In the genomic region with DNA sequence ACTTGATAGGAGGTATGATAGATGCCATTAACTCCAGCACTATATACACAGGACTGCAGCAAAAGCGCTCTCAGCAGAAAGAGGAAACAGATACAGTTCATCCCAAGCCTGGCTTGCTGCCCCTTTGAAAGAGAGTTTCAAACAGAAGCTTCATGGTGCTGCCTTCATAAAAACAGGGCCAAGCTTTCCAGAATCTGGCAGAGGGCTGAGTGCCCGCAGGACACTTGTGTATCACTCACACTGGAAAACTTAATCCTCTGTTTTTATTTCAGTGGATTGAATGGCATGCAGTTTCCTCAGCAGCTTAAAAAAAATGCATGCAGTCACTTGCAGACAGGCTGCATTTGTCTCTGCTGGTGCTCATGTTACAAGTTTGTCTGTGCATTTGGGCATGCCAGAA, we compare ENCODE assay signal across 12 cellular contexts. TPM values are rescaled to one million over a fixed set of nuclear protein-coding genes. Genes with fewer than 3 reads are reported as not detected.
DNase-seq lines count a peak whose midpoint lies in the region; ATAC-seq and TF ChIP-seq lines count a peak whose summit lies in the region.
"Had no signal": no experiment of that assay in that cellular context is flagged by ENCODE, and none has a peak within 500 bp of the region (broad histone marks: within the 10 kb centered on the region; RNA-seq: fewer than 3 reads in every experiment).

No MANE protein-coding gene starts in this region.

- H3K4me3 ChIP-seq in ACC112 (ENCODE audit: low read depth, low read length) (no peak overlapping the region), choroid plexus epithelial cell (ENCODE audit: low read depth, low read length) (no peak overlapping the region)

- H3K27ac ChIP-seq in ACC112 (ENCODE audit: low read depth, low read length), result peak overlapping the region; percentile 96
- H3K27ac ChIP-seq: C4-2B had no signal

- no peak for TF ChIP-seq CTCF in choroid plexus epithelial cell (conservative IDR thresholded peaks at IDR 0.05; ENCODE audit: low read depth, low read length)

- no peak overlapping the region for H2AFZ ChIP-seq in ACC112 (ENCODE audit: low read length, unreplicated experiment)

- peak; percentile 92 for DNase-seq in M059J (ENCODE audit: low read depth)
- DNase-seq in choroid plexus epithelial cell (ENCODE audit: low read depth), result peak; percentile 45
- DNase-seq in myocyte (ENCODE audit: low read depth), result peak; percentile 95
- no peak for DNase-seq in LoVo (ENCODE audit: low spot score)
- no peak for DNase-seq in NCI-H2081 treated with DMSO at 0.1 percent for 48 hours (lab: John Stamatoyannopoulos, UW)
- DNase-seq in T-helper 1 cell, result no peak
- DNase-seq: activated gamma-delta T cell treated with Interleukin-2 at 50 U/mL for 16 hours; NCI-H1417 treated with DMSO at 0.1 percent for 48 hours; stimulated activated naive CD8-positive, alpha-beta T cell treated with anti-CD3 and anti-CD28 coated beads, Interleukin-15, Interleukin-2, amounts not matched to agents 100 U/mL and 50 U/mL, for 24 hours had no signal

- H3K4me1 ChIP-seq in ACC112 (ENCODE audit: control insufficient read depth, insufficient read depth, low read length, unreplicated experiment), result peaks cover 84% of the 10 kb centered on the region

- H3K27me3 ChIP-seq in ACC112 (ENCODE audit: insufficient read depth, low read length), result no peaks in the 10 kb centered on the region

- ATAC-seq in GM19351 (IDR thresholded peaks at IDR 0.05; ENCODE audit: unreplicated experiment), result no peak
- ATAC-seq: stimulated activated naive CD8-positive, alpha-beta T cell treated with anti-CD3 and anti-CD28 coated beads, Interleukin-15, Interleukin-2, amounts not matched to agents 100 U/mL and 50 U/mL, for 24 hours had no signal

- H3K36me3 ChIP-seq in ACC112 (ENCODE audit: insufficient read depth, low read length), result no peaks in the 10 kb centered on the region

- no peaks in the 10 kb centered on the region for H3K79me2 ChIP-seq in ACC112 (ENCODE audit: control insufficient read depth, insufficient read depth, low read length, unreplicated experiment)

RNA-seq across cellular contexts. Expression of gene KCNJ15, which starts 40.4 kb away (rescaled TPM):
- 0.22 and 1.5 TPM in 2 replicates for total RNA-seq in M059J (2014; rRNA removed; shearing (Covaris generic))
- 12.0 and 14.8 TPM in 2 replicates for total RNA-seq in myocyte
- 5.7 TPM for polyA plus RNA-seq in myocyte (2012)

Comparison
In these comparisons a context has a peak if more than half of its experiments do, and no peak if none do; other contexts are left out.
1. DNase-seq: peak in M059J (single experiment), choroid plexus epithelial cell (single experiment) and myocyte (single experiment); none in LoVo (single experiment), NCI-H2081 treated with DMSO at 0.1 percent for 48 hours (single experiment) and T-helper 1 cell (0 of 5).